In the genomic region with DNA sequence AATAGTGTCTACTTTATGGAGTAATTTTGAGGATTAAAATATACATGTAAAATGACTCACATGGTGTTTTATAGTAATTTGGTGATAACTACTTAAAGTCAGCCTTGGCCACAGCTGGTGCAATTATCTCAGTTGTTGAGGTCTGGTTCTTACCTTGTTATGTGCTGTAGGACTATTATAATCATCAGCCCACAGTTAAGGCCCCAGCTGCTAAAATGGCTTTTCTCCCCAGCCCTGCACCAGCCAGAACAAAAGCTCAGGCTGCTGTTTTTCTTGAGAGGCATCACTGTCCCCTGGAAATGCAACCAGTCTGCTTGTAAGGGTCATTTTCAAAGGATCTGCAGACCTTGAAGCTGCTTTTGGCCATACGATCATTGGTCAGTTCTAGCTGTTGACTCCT, we compare ENCODE assay signal across 17 cellular contexts.
A peak's percentile ranks its signal among the peaks of the same experiment; 100 is the strongest.
DNase-seq lines count a peak whose midpoint lies in the region; ATAC-seq and TF ChIP-seq lines count a peak whose summit lies in the region.
"Had no signal": no experiment of that assay in that cellular context is flagged by ENCODE, and none has a peak within 500 bp of the region (broad histone marks: within the 10 kb centered on the region; RNA-seq: fewer than 3 reads in every experiment).

No MANE protein-coding gene starts in this region.

- H3K4me2 ChIP-seq in GM23338, result no peak overlapping the region

- intact Hi-C loops in CD4-positive, alpha-beta memory T cell (cut with micrococcal nuclease), result no loop called here

- no peaks in the 10 kb centered on the region for H3F3A ChIP-seq in GM23338 (replicated peaks; ENCODE audit: low read depth)

- no peak overlapping the region for H3K4me3 ChIP-seq in GM23338
- no peak overlapping the region for H3K4me3 ChIP-seq in CD4-positive, alpha-beta memory T cell (ENCODE audit: low read length in 2 of 2)
- H3K4me3 ChIP-seq: GM23248, K562 had no signal

- H3K27ac Mint-ChIP-seq in GM23338, result no peak overlapping the region
- H3K27ac Mint-ChIP-seq in nephron progenitor cell, result peak overlapping the region; percentile 84
- H3K27ac Mint-ChIP-seq in CD4-positive, alpha-beta memory T cell, result no peak overlapping the region
- H3K27ac Mint-ChIP-seq: T-helper 17 cell had no signal

- TF ChIP-seq CTCF in GM23338 (conservative IDR thresholded peaks at IDR 0.05; ENCODE audit: low read depth in 2 of 2) (no peak), nephron progenitor cell (IDR thresholded peaks at IDR 0.05) (no peak)

- H3K4me3 Mint-ChIP-seq in GM23338 (no peak overlapping the region), nephron progenitor cell (no peak overlapping the region)
- no peak overlapping the region for H3K4me3 Mint-ChIP-seq in CD4-positive, alpha-beta memory T cell
- H3K4me3 Mint-ChIP-seq: T-helper 17 cell had no signal

- H3K4me1 Mint-ChIP-seq in GM23338 (no peaks in the 10 kb centered on the region), nephron progenitor cell (peaks cover 29% of the 10 kb centered on the region)
- no peaks in the 10 kb centered on the region for H3K4me1 Mint-ChIP-seq in CD4-positive, alpha-beta memory T cell
- H3K4me1 Mint-ChIP-seq: T-helper 17 cell had no signal

- no peaks in the 10 kb centered on the region for H3K9me3 ChIP-seq in CD4-positive, alpha-beta memory T cell (ENCODE audit: control insufficient read depth in 1 of 2, low read length in 2 of 2)

- H3K27me3 Mint-ChIP-seq in GM23338 (ENCODE audit: insufficient read depth, low read depth, poor library complexity) (peaks cover 2% of the 10 kb centered on the region), nephron progenitor cell (ENCODE audit: low read depth, poor library complexity) (no peaks in the 10 kb centered on the region)
- no peaks in the 10 kb centered on the region for H3K27me3 Mint-ChIP-seq in CD4-positive, alpha-beta memory T cell
- H3K27me3 Mint-ChIP-seq: T-helper 17 cell had no signal

- DNase-seq in COR-L47 (lab: John Stamatoyannopoulos, UW) (peak; percentile 38), GM23338 (ENCODE audit: low spot score) (no peak), NCI-H2227 (lab: John Stamatoyannopoulos, UW; ENCODE audit: unreplicated experiment) (peak; percentile 86), nephron progenitor cell (no peak), DMS53 (lab: John Stamatoyannopoulos, UW) (no peak)
- DNase-seq in CD4-positive, alpha-beta memory T cell, result no peak
- DNase-seq: ACHN, DMS79 treated with DMSO at 0.1 percent for 48 hours, GM23248, NCI-H1694 treated with DMSO at 0.1 percent for 48 hours, NCI-H2171 treated with DMSO at 0.1 percent for 48 hours, NCI-H510A, PC-3, T-helper 17 cell had no signal

- no peaks in the 10 kb centered on the region for H3K27me3 ChIP-seq in GM23338 (ENCODE audit: insufficient read depth)
- no peaks in the 10 kb centered on the region for H3K27me3 ChIP-seq in CD4-positive, alpha-beta memory T cell (ENCODE audit: insufficient read depth, low read length)

- H3K4me1 ChIP-seq in GM23338 (ENCODE audit: insufficient read depth), result no peaks in the 10 kb centered on the region
- H3K4me1 ChIP-seq in CD4-positive, alpha-beta memory T cell (ENCODE audit: insufficient read depth, low read length), result no peaks in the 10 kb centered on the region

- H3K27ac ChIP-seq in GM23338 (ENCODE audit: low read depth), result no peak overlapping the region
- H3K27ac ChIP-seq in CD4-positive, alpha-beta memory T cell (ENCODE audit: low read depth, low read length), result no peak overlapping the region
- H3K27ac ChIP-seq: GM23248, RWPE1 had no signal

- H3K36me3 Mint-ChIP-seq in GM23338 (ENCODE audit: low read depth) (peaks cover 12% of the 10 kb centered on the region), nephron progenitor cell (ENCODE audit: low read depth) (peaks cover 8% of the 10 kb centered on the region)
- H3K36me3 Mint-ChIP-seq in CD4-positive, alpha-beta memory T cell, result no peaks in the 10 kb centered on the region

- H2AFZ ChIP-seq in GM23338, result 0 out of 2 replicates have a peak overlapping the region, but pooled peaks have one; percentile 59
- H2AFZ ChIP-seq: GM23248 had no signal

- H3K36me3 ChIP-seq in GM23338 (ENCODE audit: insufficient read depth), result no peaks in the 10 kb centered on the region
- H3K36me3 ChIP-seq in CD4-positive, alpha-beta memory T cell (ENCODE audit: insufficient read depth, low read length), result no peaks in the 10 kb centered on the region

- ATAC-seq in GM23338, result no peak
- no peak for ATAC-seq in GM19351 (IDR thresholded peaks at IDR 0.05; ENCODE audit: unreplicated experiment)
- ATAC-seq: K562, PC-3, T-helper 17 cell had no signal

- no peaks in the 10 kb centered on the region for H3K9me2 ChIP-seq in GM23338 (ENCODE audit: insufficient read depth)

- H4K20me1 ChIP-seq in GM23338 (replicated peaks; ENCODE audit: insufficient read depth), result no peaks in the 10 kb centered on the region

- H3K9me3 Mint-ChIP-seq in GM23338 (peaks cover 18% of the 10 kb centered on the region), nephron progenitor cell (peaks cover 26% of the 10 kb centered on the region)
- H3K9me3 Mint-ChIP-seq in CD4-positive, alpha-beta memory T cell, result peaks cover 0 to 10% (median 2%) of the 10 kb centered on the region in 8 donors

- H3K79me2 ChIP-seq in GM23338 (replicated peaks; ENCODE audit: insufficient read depth), result no peaks in the 10 kb centered on the region

- CTCF ChIA-PET in CD4-positive, alpha-beta memory T cell (lab: Charles Lee; ENCODE audit: partially characterized antibody), result no interaction called here

- POLR2A ChIA-PET in CD4-positive, alpha-beta memory T cell (lab: Charles Lee; ENCODE audit: partially characterized antibody), result no interaction called here

TF ChIP-seq in GM23338, 12 proteins besides CTCF, POLR2A, EP300 and RAD21 (continues in another document):
- TF ChIP-seq, protein P1, sequence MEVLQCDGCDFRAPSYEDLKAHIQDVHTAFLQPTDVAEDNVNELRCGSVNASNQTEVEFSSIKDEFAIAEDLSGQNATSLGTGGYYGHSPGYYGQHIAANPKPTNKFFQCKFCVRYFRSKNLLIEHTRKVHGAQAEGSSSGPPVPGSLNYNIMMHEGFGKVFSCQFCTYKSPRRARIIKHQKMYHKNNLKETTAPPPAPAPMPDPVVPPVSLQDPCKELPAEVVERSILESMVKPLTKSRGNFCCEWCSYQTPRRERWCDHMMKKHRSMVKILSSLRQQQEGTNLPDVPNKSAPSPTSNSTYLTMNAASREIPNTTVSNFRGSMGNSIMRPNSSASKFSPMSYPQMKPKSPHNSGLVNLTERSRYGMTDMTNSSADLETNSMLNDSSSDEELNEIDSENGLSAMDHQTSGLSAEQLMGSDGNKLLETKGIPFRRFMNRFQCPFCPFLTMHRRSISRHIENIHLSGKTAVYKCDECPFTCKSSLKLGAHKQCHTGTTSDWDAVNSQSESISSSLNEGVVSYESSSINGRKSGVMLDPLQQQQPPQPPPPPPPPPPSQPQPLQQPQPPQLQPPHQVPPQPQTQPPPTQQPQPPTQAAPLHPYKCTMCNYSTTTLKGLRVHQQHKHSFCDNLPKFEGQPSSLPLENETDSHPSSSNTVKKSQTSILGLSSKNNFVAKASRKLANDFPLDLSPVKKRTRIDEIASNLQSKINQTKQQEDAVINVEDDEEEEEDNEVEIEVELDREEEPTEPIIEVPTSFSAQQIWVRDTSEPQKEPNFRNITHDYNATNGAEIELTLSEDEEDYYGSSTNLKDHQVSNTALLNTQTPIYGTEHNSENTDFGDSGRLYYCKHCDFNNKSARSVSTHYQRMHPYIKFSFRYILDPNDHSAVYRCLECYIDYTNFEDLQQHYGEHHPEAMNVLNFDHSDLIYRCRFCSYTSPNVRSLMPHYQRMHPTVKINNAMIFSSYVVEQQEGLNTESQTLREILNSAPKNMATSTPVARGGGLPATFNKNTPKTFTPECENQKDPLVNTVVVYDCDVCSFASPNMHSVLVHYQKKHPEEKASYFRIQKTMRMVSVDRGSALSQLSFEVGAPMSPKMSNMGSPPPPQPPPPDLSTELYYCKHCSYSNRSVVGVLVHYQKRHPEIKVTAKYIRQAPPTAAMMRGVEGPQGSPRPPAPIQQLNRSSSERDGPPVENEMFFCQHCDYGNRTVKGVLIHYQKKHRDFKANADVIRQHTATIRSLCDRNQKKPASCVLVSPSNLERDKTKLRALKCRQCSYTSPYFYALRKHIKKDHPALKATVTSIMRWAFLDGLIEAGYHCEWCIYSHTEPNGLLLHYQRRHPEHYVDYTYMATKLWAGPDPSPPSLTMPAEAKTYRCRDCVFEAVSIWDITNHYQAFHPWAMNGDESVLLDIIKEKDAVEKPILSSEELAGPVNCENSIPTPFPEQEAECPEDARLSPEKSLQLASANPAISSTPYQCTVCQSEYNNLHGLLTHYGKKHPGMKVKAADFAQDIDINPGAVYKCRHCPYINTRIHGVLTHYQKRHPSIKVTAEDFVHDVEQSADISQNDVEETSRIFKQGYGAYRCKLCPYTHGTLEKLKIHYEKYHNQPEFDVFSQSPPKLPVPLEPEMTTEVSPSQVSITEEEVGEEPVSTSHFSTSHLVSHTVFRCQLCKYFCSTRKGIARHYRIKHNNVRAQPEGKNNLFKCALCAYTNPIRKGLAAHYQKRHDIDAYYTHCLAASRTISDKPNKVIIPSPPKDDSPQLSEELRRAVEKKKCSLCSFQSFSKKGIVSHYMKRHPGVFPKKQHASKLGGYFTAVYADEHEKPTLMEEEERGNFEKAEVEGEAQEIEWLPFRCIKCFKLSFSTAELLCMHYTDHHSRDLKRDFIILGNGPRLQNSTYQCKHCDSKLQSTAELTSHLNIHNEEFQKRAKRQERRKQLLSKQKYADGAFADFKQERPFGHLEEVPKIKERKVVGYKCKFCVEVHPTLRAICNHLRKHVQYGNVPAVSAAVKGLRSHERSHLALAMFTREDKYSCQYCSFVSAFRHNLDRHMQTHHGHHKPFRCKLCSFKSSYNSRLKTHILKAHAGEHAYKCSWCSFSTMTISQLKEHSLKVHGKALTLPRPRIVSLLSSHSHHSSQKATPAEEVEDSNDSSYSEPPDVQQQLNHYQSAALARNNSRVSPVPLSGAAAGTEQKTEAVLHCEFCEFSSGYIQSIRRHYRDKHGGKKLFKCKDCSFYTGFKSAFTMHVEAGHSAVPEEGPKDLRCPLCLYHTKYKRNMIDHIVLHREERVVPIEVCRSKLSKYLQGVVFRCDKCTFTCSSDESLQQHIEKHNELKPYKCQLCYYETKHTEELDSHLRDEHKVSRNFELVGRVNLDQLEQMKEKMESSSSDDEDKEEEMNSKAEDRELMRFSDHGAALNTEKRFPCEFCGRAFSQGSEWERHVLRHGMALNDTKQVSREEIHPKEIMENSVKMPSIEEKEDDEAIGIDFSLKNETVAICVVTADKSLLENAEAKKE (CRISPR knock-in tag; IDR thresholded peaks at IDR 0.05), result no peak

Comparison
In these comparisons a context has a peak if more than half of its experiments do, and no peak if none do; other contexts are left out.
1. DNase-seq: peak in COR-L47 (single experiment) and NCI-H2227 (single experiment); none in GM23338 (single experiment), nephron progenitor cell (single experiment), DMS53 (single experiment) and CD4-positive, alpha-beta memory T cell (0 of 5).